1 cellular context compared by ENCODE assay signal in genomic region chr16:57629516-57630401, GRCh38.
TF ChIP-seq lines count a peak whose summit lies in the region.

No MANE protein-coding gene starts in this region.

TF ChIP-seq in HepG2, 621 proteins besides CTCF, POLR2A, EP300 and RAD21:
- TF ChIP-seq, protein P1, sequence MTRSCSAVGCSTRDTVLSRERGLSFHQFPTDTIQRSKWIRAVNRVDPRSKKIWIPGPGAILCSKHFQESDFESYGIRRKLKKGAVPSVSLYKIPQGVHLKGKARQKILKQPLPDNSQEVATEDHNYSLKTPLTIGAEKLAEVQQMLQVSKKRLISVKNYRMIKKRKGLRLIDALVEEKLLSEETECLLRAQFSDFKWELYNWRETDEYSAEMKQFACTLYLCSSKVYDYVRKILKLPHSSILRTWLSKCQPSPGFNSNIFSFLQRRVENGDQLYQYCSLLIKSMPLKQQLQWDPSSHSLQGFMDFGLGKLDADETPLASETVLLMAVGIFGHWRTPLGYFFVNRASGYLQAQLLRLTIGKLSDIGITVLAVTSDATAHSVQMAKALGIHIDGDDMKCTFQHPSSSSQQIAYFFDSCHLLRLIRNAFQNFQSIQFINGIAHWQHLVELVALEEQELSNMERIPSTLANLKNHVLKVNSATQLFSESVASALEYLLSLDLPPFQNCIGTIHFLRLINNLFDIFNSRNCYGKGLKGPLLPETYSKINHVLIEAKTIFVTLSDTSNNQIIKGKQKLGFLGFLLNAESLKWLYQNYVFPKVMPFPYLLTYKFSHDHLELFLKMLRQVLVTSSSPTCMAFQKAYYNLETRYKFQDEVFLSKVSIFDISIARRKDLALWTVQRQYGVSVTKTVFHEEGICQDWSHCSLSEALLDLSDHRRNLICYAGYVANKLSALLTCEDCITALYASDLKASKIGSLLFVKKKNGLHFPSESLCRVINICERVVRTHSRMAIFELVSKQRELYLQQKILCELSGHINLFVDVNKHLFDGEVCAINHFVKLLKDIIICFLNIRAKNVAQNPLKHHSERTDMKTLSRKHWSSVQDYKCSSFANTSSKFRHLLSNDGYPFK (CRISPR knock-in tag; IDR thresholded peaks at IDR 0.05; ENCODE audit: borderline replicate concordance) = no peak
- TF ChIP-seq CREM (IDR thresholded peaks at IDR 0.05) (no peak), CREM (CRISPR knock-in tag; IDR thresholded peaks at IDR 0.05) (no peak), HMGXB3 (CRISPR knock-in tag; IDR thresholded peaks at IDR 0.05; ENCODE audit: borderline replicate concordance) (no peak), ZFY (CRISPR knock-in tag; IDR thresholded peaks at IDR 0.05) (no peak), KLF6 (CRISPR knock-in tag; IDR thresholded peaks at IDR 0.05) (no peak), RBFOX2 (IDR thresholded peaks at IDR 0.05; ENCODE audit: low read depth, low read length) (no peak), MLLT10 (CRISPR knock-in tag; IDR thresholded peaks at IDR 0.05) (no peak), ZNF484 (CRISPR knock-in tag; IDR thresholded peaks at IDR 0.05; ENCODE audit: borderline replicate concordance, low read depth) (no peak), JARID2 (CRISPR knock-in tag; IDR thresholded peaks at IDR 0.05; ENCODE audit: insufficient replicate concordance) (no peak), ZFP91 (CRISPR knock-in tag; IDR thresholded peaks at IDR 0.05; ENCODE audit: borderline replicate concordance) (no peak), MAFG (CRISPR knock-in tag; IDR thresholded peaks at IDR 0.05) (no peak), GABPA (IDR thresholded peaks at IDR 0.05; ENCODE audit: low read depth, low read length) (no peak), GABPA (CRISPR knock-in tag; IDR thresholded peaks at IDR 0.05; ENCODE audit: low read depth) (no peak), JDP2 (CRISPR knock-in tag; IDR thresholded peaks at IDR 0.05; ENCODE audit: borderline replicate concordance) (no peak), ATF4 (CRISPR knock-in tag; IDR thresholded peaks at IDR 0.05) (no peak), CAMTA2 (CRISPR knock-in tag; IDR thresholded peaks at IDR 0.05; ENCODE audit: borderline replicate concordance) (no peak), GLMP (CRISPR knock-in tag; IDR thresholded peaks at IDR 0.05; ENCODE audit: borderline replicate concordance) (no peak), NFKBIZ (CRISPR knock-in tag; IDR thresholded peaks at IDR 0.05) (no peak), ZNF576 (CRISPR knock-in tag; IDR thresholded peaks at IDR 0.05) (no peak)
- TF ChIP-seq, protein P2, sequence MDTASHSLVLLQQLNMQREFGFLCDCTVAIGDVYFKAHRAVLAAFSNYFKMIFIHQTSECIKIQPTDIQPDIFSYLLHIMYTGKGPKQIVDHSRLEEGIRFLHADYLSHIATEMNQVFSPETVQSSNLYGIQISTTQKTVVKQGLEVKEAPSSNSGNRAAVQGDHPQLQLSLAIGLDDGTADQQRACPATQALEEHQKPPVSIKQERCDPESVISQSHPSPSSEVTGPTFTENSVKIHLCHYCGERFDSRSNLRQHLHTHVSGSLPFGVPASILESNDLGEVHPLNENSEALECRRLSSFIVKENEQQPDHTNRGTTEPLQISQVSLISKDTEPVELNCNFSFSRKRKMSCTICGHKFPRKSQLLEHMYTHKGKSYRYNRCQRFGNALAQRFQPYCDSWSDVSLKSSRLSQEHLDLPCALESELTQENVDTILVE (CRISPR knock-in tag; IDR thresholded peaks at IDR 0.05) = no peak
